ENCODE assay signal across 8 cellular contexts in genomic region chr6:105981002-105981887, GRCh38.
DNase-seq lines count a peak whose midpoint lies in the region; ATAC-seq, FAIRE-seq and TF ChIP-seq lines count a peak whose summit lies in the region.

No MANE protein-coding gene starts in this region.

- peak; percentile 70 for DNase-seq in activated CD8-positive, alpha-beta memory T cell treated with anti-CD3 and anti-CD28 coated beads for 24 hours
- DNase-seq in fibroblast of peridontal ligament (ENCODE audit: extremely low read depth) (peak; percentile 35), mucosa of gallbladder (ENCODE audit: low spot score) (no peak), D721Med (ENCODE audit: insufficient read length, low spot score) (no peak), NCI-H1694 (lab: John Stamatoyannopoulos, UW) (no peak)

- peak overlapping the region; percentile 31 to 46 (median 37) for H3K4me3 ChIP-seq in skin epidermis

- no peak for TF ChIP-seq CTCF in D721Med (IDR thresholded peaks at IDR 0.05; ENCODE audit: insufficient read depth, missing control alignments)

- FAIRE-seq in D721Med (lab: Jason Lieb, UNC) = no peak

- peak overlapping the region in 11 of 21 experiments; percentile 7 to 67 (median 52) for H3K27ac ChIP-seq in skin epidermis

- ATAC-seq in GM19324 (IDR thresholded peaks at IDR 0.05; ENCODE audit: low FRiP score, unreplicated experiment) (peak; percentile 66), GM21786 (IDR thresholded peaks at IDR 0.05; ENCODE audit: unreplicated experiment) (no peak)

Comparison
In these comparisons a context has a peak if more than half of its experiments do, and no peak if none do; other contexts are left out.
1. DNase-seq: peak in activated CD8-positive, alpha-beta memory T cell treated with anti-CD3 and anti-CD28 coated beads for 24 hours (single experiment) and fibroblast of peridontal ligament (single experiment); none in mucosa of gallbladder (single experiment), D721Med (single experiment) and NCI-H1694 (single experiment).